In the genomic region with DNA sequence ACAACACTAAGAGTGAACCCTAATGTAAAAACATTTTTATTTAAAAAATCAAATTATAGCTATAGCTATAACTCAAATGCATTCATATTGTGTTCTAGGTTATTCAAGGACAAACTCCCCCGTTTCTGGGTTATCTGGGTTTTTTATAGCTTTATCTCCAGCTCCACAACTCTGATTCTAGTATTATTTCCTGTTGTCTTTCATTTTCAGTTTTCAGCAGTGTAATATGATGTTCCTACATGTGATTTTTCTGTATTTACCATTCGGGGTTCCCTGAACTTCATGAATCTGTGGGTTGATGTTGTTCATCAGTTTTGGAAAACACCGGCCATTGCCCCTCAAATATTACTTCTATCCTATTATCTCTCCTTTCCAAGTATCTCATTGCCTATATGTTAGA, we compare ENCODE assay signal across 26 cellular contexts.
DNase-seq lines count a peak whose midpoint lies in the region; ATAC-seq lines count a peak whose summit lies in the region.
"Had no signal": no experiment of that assay in that cellular context is flagged by ENCODE, and none has a peak within 500 bp of the region (broad histone marks: within the 10 kb centered on the region; RNA-seq: fewer than 3 reads in every experiment).

No MANE protein-coding gene starts in this region.

- H3K27me3 Mint-ChIP-seq in activated naive CD4-positive, alpha-beta T cell treated with anti-CD3 and anti-CD28 coated beads, Interleukin-2, amount 50 U/mL, for 24 hours = no peaks in the 10 kb centered on the region
- H3K27me3 Mint-ChIP-seq in T-helper 17 cell = no peaks in the 10 kb centered on the region
- H3K27me3 Mint-ChIP-seq in activated naive CD8-positive, alpha-beta T cell = no peaks in the 10 kb centered on the region
- H3K27me3 Mint-ChIP-seq in stimulated activated memory B cell treated with anti-CD40 and anti-IgM and Interleukin-4, amounts not matched to agents 10 μg/mL and 1 μg/mL and 100 μg/mL, for 72 hours = no peaks in the 10 kb centered on the region

- peak; percentile 32 for ATAC-seq in T-helper 17 cell
- no peak for ATAC-seq in stimulated activated memory B cell treated with anti-CD40 and anti-IgM and Interleukin-4, amounts not matched to agents 10 μg/mL and 1 μg/mL and 100 μg/mL, for 72 hours
- ATAC-seq: esophagus mucosa, HCT116, HepG2, Right ventricle myocardium inferior, SK-N-SH treated with all-trans-retinoic acid at 6 μM for 48 hours had no signal

- H3K27ac Mint-ChIP-seq in activated naive CD4-positive, alpha-beta T cell treated with anti-CD3 and anti-CD28 coated beads, Interleukin-2, amount 50 U/mL, for 24 hours = peak overlapping the region; percentile 52
- peak overlapping the region; percentile 85 for H3K27ac Mint-ChIP-seq in T-helper 17 cell
- peak overlapping the region; percentile 96 for H3K27ac Mint-ChIP-seq in activated naive CD8-positive, alpha-beta T cell
- H3K27ac Mint-ChIP-seq in stimulated activated memory B cell treated with anti-CD40 and anti-IgM and Interleukin-4, amounts not matched to agents 10 μg/mL and 1 μg/mL and 100 μg/mL, for 72 hours = peak overlapping the region; percentile 33

- no peaks in the 10 kb centered on the region for H3K9me3 ChIP-seq in T-helper 17 cell (ENCODE audit: control insufficient read depth, low read length, poor library complexity, severe bottlenecking)
- H3K9me3 ChIP-seq: thoracic aorta had no signal

- H3K4me1 Mint-ChIP-seq in activated naive CD4-positive, alpha-beta T cell treated with anti-CD3 and anti-CD28 coated beads, Interleukin-2, amount 50 U/mL, for 24 hours = peaks cover 62% of the 10 kb centered on the region
- peaks cover 28% of the 10 kb centered on the region for H3K4me1 Mint-ChIP-seq in T-helper 17 cell
- H3K4me1 Mint-ChIP-seq in activated naive CD8-positive, alpha-beta T cell (ENCODE audit: low read depth) = peaks cover 57% of the 10 kb centered on the region
- peaks cover 24% of the 10 kb centered on the region for H3K4me1 Mint-ChIP-seq in stimulated activated memory B cell treated with anti-CD40 and anti-IgM and Interleukin-4, amounts not matched to agents 10 μg/mL and 1 μg/mL and 100 μg/mL, for 72 hours

- DNase-seq in activated naive CD4-positive, alpha-beta T cell treated with Interleukin-2 at 50 U/mL for 16 hours = no peak
- no peak for DNase-seq in T-helper 17 cell
- no peak for DNase-seq in A172 (ENCODE audit: low spot score)
- no peak for DNase-seq in hypothalamus (lab: John Stamatoyannopoulos, UW)
- DNase-seq in medulla oblongata (ENCODE audit: extremely low spot score) = no peak
- DNase-seq: activated CD4-positive, alpha-beta T cell treated with anti-CD3 and anti-CD28 coated beads, Interleukin-2, amount 50 U/mL, for 48 hours; caudate nucleus; DND-41; GF-D8; islet precursor cell; left ventricle myocardium inferior; mesendoderm; NCI-H1436; NCI-H2081; NCI-H345; retina; T1000 had no signal

- peak overlapping the region; percentile 76 for H3K4me3 Mint-ChIP-seq in activated naive CD4-positive, alpha-beta T cell treated with anti-CD3 and anti-CD28 coated beads, Interleukin-2, amount 50 U/mL, for 24 hours
- H3K4me3 Mint-ChIP-seq in T-helper 17 cell = peak overlapping the region; percentile 9
- peak overlapping the region; percentile 27 for H3K4me3 Mint-ChIP-seq in activated naive CD8-positive, alpha-beta T cell
- no peak overlapping the region for H3K4me3 Mint-ChIP-seq in stimulated activated memory B cell treated with anti-CD40 and anti-IgM and Interleukin-4, amounts not matched to agents 10 μg/mL and 1 μg/mL and 100 μg/mL, for 72 hours

- peaks cover 7% of the 10 kb centered on the region for H3K36me3 Mint-ChIP-seq in activated naive CD4-positive, alpha-beta T cell treated with anti-CD3 and anti-CD28 coated beads, Interleukin-2, amount 50 U/mL, for 24 hours
- H3K36me3 Mint-ChIP-seq in T-helper 17 cell (ENCODE audit: low read depth) = peaks cover 2% of the 10 kb centered on the region
- H3K36me3 Mint-ChIP-seq in activated naive CD8-positive, alpha-beta T cell = peaks cover 13% of the 10 kb centered on the region
- H3K36me3 Mint-ChIP-seq in stimulated activated memory B cell treated with anti-CD40 and anti-IgM and Interleukin-4, amounts not matched to agents 10 μg/mL and 1 μg/mL and 100 μg/mL, for 72 hours = peaks cover 5% of the 10 kb centered on the region

- H3K9me3 Mint-ChIP-seq in activated naive CD4-positive, alpha-beta T cell treated with anti-CD3 and anti-CD28 coated beads, Interleukin-2, amount 50 U/mL, for 24 hours = peaks cover 12% of the 10 kb centered on the region
- peaks cover 4% of the 10 kb centered on the region for H3K9me3 Mint-ChIP-seq in activated naive CD8-positive, alpha-beta T cell (ENCODE audit: low read depth)
- peaks cover 5% of the 10 kb centered on the region for H3K9me3 Mint-ChIP-seq in stimulated activated memory B cell treated with anti-CD40 and anti-IgM and Interleukin-4, amounts not matched to agents 10 μg/mL and 1 μg/mL and 100 μg/mL, for 72 hours

Comparison
In these comparisons a context has a peak if more than half of its experiments do, and no peak if none do; other contexts are left out.
1. H3K27ac Mint-ChIP-seq: peak in every context shown above with its lines; median percentile 96 in activated naive CD8-positive, alpha-beta T cell; 85 in T-helper 17 cell; 52 in activated naive CD4-positive, alpha-beta T cell treated with anti-CD3 and anti-CD28 coated beads, Interleukin-2, amount 50 U/mL, for 24 hours; 33 in stimulated activated memory B cell treated with anti-CD40 and anti-IgM and Interleukin-4, amounts not matched to agents 10 μg/mL and 1 μg/mL and 100 μg/mL, for 72 hours.